29 cellular contexts compared by ENCODE assay signal in genomic region chr3:49663831-49664230, GRCh38. TPM values are rescaled to one million over a fixed set of nuclear protein-coding genes. Genes with fewer than 3 reads are reported as not detected.
"Had no signal": no experiment of that assay in that cellular context is flagged by ENCODE, and none has a peak within 500 bp of the region (broad histone marks: within the 10 kb centered on the region; RNA-seq: fewer than 3 reads in every experiment).

No MANE protein-coding gene starts in this region.

- H3K27ac ChIP-seq: neural progenitor cell, ovary, parathyroid adenoma, psoas muscle, right lobe of liver, sigmoid colon, stomach, thoracic aorta, thyroid gland, tibial nerve, upper lobe of left lung, vagina had no signal

- H3K36me3 Mint-ChIP-seq: natural killer cell treated with Interleukin-12 subunit alpha and Interleukin-12 subunit beta and Interleukin-15 and Interleukin-18, amount 100 ng/mL, for 72 hours; neural progenitor cell; stimulated activated effector memory CD8-positive, alpha-beta T cell treated with anti-CD3 and anti-CD28 coated beads, Interleukin-12 subunit alpha, Interleukin-12 subunit beta, amount 100 ng/mL, for 72 hours; stimulated activated naive B cell treated with anti-CD40 and anti-IgM and Interleukin-4, amounts not matched to agents 10 μg/mL and 1 μg/mL and 100 μg/mL, for 72 hours had no signal

- ATAC-seq: psoas muscle; right cardiac atrium; right lobe of liver; stimulated activated effector memory CD8-positive, alpha-beta T cell treated with anti-CD3 and anti-CD28 coated beads, Interleukin-12 subunit alpha, Interleukin-12 subunit beta, amount 100 ng/mL, for 72 hours; stimulated activated naive B cell treated with anti-CD40 and anti-IgM and Interleukin-4, amounts not matched to agents 10 μg/mL and 1 μg/mL and 100 μg/mL, for 72 hours had no signal

- H3K27ac Mint-ChIP-seq: natural killer cell treated with Interleukin-12 subunit alpha and Interleukin-12 subunit beta and Interleukin-15 and Interleukin-18, amount 100 ng/mL, for 72 hours; neural progenitor cell; progenitor cell of endocrine pancreas; stimulated activated naive B cell treated with anti-CD40 and anti-IgM and Interleukin-4, amounts not matched to agents 10 μg/mL and 1 μg/mL and 100 μg/mL, for 72 hours; stimulated activated naive CD8-positive, alpha-beta T cell treated with anti-CD3 and anti-CD28 coated beads, Interleukin-15, Interleukin-2, amounts not matched to agents 100 ng/mL and 50 ng/mL, for 24 hours had no signal

- DNase-seq: occipital lobe; ovary; posterior cingulate gyrus; psoas muscle; right cardiac atrium; right lobe of liver; sigmoid colon; small intestine; stimulated activated CD4-positive, alpha-beta T cell treated with anti-CD3 and anti-CD28 coated beads, Interleukin-15, amount 100 ng/mL, for 24 hours; stimulated activated CD4-positive, alpha-beta T cell treated with anti-CD3 and anti-CD28 coated beads, Interleukin-2, amount 100 ng/mL, for 24 hours; stimulated activated CD4-positive, alpha-beta T cell treated with anti-CD3 and anti-CD28 coated beads, Interleukin-2, amount 100 ng/mL, for 48 hours; stimulated activated CD4-positive, alpha-beta T cell treated with anti-CD3 and anti-CD28 coated beads, Interleukin-4, amount 100 ng/mL, for 24 hours; stimulated activated naive B cell treated with anti-CD40 and anti-IgM and Interleukin-4, amounts not matched to agents 10 μg/mL and 1 μg/mL and 100 μg/mL, for 72 hours; stimulated activated naive CD4-positive, alpha-beta T cell treated with Interleukin-2 at 50 U/mL for 16 hours; stomach; thyroid gland; trophoblast cell; upper lobe of left lung had no signal

- H3K4me3 Mint-ChIP-seq: natural killer cell treated with Interleukin-12 subunit alpha and Interleukin-12 subunit beta and Interleukin-15 and Interleukin-18, amount 100 ng/mL, for 72 hours; neural progenitor cell; stimulated activated effector memory CD8-positive, alpha-beta T cell treated with anti-CD3 and anti-CD28 coated beads, Interleukin-12 subunit alpha, Interleukin-12 subunit beta, amount 100 ng/mL, for 72 hours; stimulated activated naive B cell treated with anti-CD40 and anti-IgM and Interleukin-4, amounts not matched to agents 10 μg/mL and 1 μg/mL and 100 μg/mL, for 72 hours; stimulated activated naive CD8-positive, alpha-beta T cell treated with anti-CD3 and anti-CD28 coated beads, Interleukin-15, Interleukin-2, amounts not matched to agents 100 ng/mL and 50 ng/mL, for 24 hours had no signal

- H3K4me1 Mint-ChIP-seq: stimulated activated naive B cell treated with anti-CD40 and anti-IgM and Interleukin-4, amounts not matched to agents 10 μg/mL and 1 μg/mL and 100 μg/mL, for 72 hours had no signal

- H3K27me3 Mint-ChIP-seq: progenitor cell of endocrine pancreas; stimulated activated naive CD8-positive, alpha-beta T cell treated with anti-CD3 and anti-CD28 coated beads, Interleukin-15, Interleukin-2, amounts not matched to agents 100 ng/mL and 50 ng/mL, for 24 hours had no signal

- H3K9me3 Mint-ChIP-seq: natural killer cell treated with Interleukin-12 subunit alpha and Interleukin-12 subunit beta and Interleukin-15 and Interleukin-18, amount 100 ng/mL, for 72 hours; neural progenitor cell; stimulated activated effector memory CD8-positive, alpha-beta T cell treated with anti-CD3 and anti-CD28 coated beads, Interleukin-12 subunit alpha, Interleukin-12 subunit beta, amount 100 ng/mL, for 72 hours; stimulated activated naive B cell treated with anti-CD40 and anti-IgM and Interleukin-4, amounts not matched to agents 10 μg/mL and 1 μg/mL and 100 μg/mL, for 72 hours; stimulated activated naive CD8-positive, alpha-beta T cell treated with anti-CD3 and anti-CD28 coated beads, Interleukin-15, Interleukin-2, amounts not matched to agents 100 ng/mL and 50 ng/mL, for 24 hours had no signal

RNA-seq across cellular contexts. Expression of gene AMIGO3, which starts 55.7 kb away (rescaled TPM):
- total RNA-seq: renal cortical epithelial cell, ureter, vagina had no signal
